11 cellular contexts compared by ENCODE assay signal in genomic region chr13:98446234-98446621, GRCh38.
DNase-seq lines count a peak whose midpoint lies in the region; ATAC-seq and TF ChIP-seq lines count a peak whose summit lies in the region.
"Had no signal": no experiment of that assay in that cellular context is flagged by ENCODE, and none has a peak within 500 bp of the region (broad histone marks: within the 10 kb centered on the region; RNA-seq: fewer than 3 reads in every experiment).

No MANE protein-coding gene starts in this region.

- CTCF ChIA-PET in activated CD4-positive, alpha-beta memory T cell treated with anti-CD3 and anti-CD28 coated beads, Interleukin-2, amount 10 ng/mL, durations not matched to agents 7 days and 5 days (lab: Charles Lee) = interaction anchor here (1.0 to 4.6 kb wide), 13 partner anchors 9 to 239 kb away, joined by 3 to 125 read pairs (median 7); no protein-coding TSS in a partner anchor

- no peaks in the 10 kb centered on the region for H3K27me3 Mint-ChIP-seq in activated naive CD4-positive, alpha-beta T cell treated with anti-CD3 and anti-CD28 coated beads, Interleukin-2, amount 50 U/mL, for 24 hours
- no peaks in the 10 kb centered on the region for H3K27me3 Mint-ChIP-seq in activated CD4-positive, alpha-beta memory T cell treated with anti-CD3 and anti-CD28 coated beads, Interleukin-2, amount 10 ng/mL, durations not matched to agents 7 days and 5 days

- peaks cover 5% of the 10 kb centered on the region for H3K4me1 ChIP-seq in upper lobe of right lung

- peak; percentile 1 for ATAC-seq in left colon
- no peak for ATAC-seq in upper lobe of right lung

- POLR2A ChIA-PET in activated CD4-positive, alpha-beta memory T cell treated with anti-CD3 and anti-CD28 coated beads, Interleukin-2, amount 10 ng/mL, durations not matched to agents 7 days and 5 days (lab: Charles Lee) = interaction anchor here (1.4 to 1.9 kb wide), 3 partner anchors 10 to 207 kb away, joined by 3 to 8 read pairs (median 4); no protein-coding TSS in a partner anchor

- TF ChIP-seq CTCF in upper lobe of right lung (IDR thresholded peaks at IDR 0.05) = no peak

- H3K36me3 Mint-ChIP-seq in activated naive CD4-positive, alpha-beta T cell treated with anti-CD3 and anti-CD28 coated beads, Interleukin-2, amount 50 U/mL, for 24 hours = no peaks in the 10 kb centered on the region
- H3K36me3 Mint-ChIP-seq in activated CD4-positive, alpha-beta memory T cell treated with anti-CD3 and anti-CD28 coated beads, Interleukin-2, amount 10 ng/mL, durations not matched to agents 7 days and 5 days (ENCODE audit: low read depth) = peaks cover 22% of the 10 kb centered on the region

- no peaks in the 10 kb centered on the region for H3K27me3 ChIP-seq in upper lobe of right lung
- H3K27me3 ChIP-seq: cardiac muscle cell, neutrophil had no signal

- peak overlapping the region; percentile 13 for H3K27ac ChIP-seq in upper lobe of right lung
- H3K27ac ChIP-seq: cardiac muscle cell, neutrophil had no signal

- no peaks in the 10 kb centered on the region for H3K9me3 ChIP-seq in upper lobe of right lung
- H3K9me3 ChIP-seq: neutrophil had no signal

- no peaks in the 10 kb centered on the region for H3K9me3 Mint-ChIP-seq in activated naive CD4-positive, alpha-beta T cell treated with anti-CD3 and anti-CD28 coated beads, Interleukin-2, amount 50 U/mL, for 24 hours
- H3K9me3 Mint-ChIP-seq in activated CD4-positive, alpha-beta memory T cell treated with anti-CD3 and anti-CD28 coated beads, Interleukin-2, amount 10 ng/mL, durations not matched to agents 7 days and 5 days = no peaks in the 10 kb centered on the region
- H3K9me3 Mint-ChIP-seq: activated T-cell treated with anti-CD3 and anti-CD28 coated beads, Interleukin-2, amount 50 U/mL, for 4 hours had no signal

- H3K27ac Mint-ChIP-seq in activated naive CD4-positive, alpha-beta T cell treated with anti-CD3 and anti-CD28 coated beads, Interleukin-2, amount 50 U/mL, for 24 hours = peak overlapping the region; percentile 77
- H3K27ac Mint-ChIP-seq in activated CD4-positive, alpha-beta memory T cell treated with anti-CD3 and anti-CD28 coated beads, Interleukin-2, amount 10 ng/mL, durations not matched to agents 7 days and 5 days = peak overlapping the region; percentile 54

- peaks cover 26% of the 10 kb centered on the region for H3K4me1 Mint-ChIP-seq in activated naive CD4-positive, alpha-beta T cell treated with anti-CD3 and anti-CD28 coated beads, Interleukin-2, amount 50 U/mL, for 24 hours
- peaks cover 28% of the 10 kb centered on the region for H3K4me1 Mint-ChIP-seq in activated CD4-positive, alpha-beta memory T cell treated with anti-CD3 and anti-CD28 coated beads, Interleukin-2, amount 10 ng/mL, durations not matched to agents 7 days and 5 days

- H3K36me3 ChIP-seq in upper lobe of right lung = peaks cover 52% of the 10 kb centered on the region

- no peak overlapping the region for H3K4me3 Mint-ChIP-seq in activated naive CD4-positive, alpha-beta T cell treated with anti-CD3 and anti-CD28 coated beads, Interleukin-2, amount 50 U/mL, for 24 hours
- no peak overlapping the region for H3K4me3 Mint-ChIP-seq in activated CD4-positive, alpha-beta memory T cell treated with anti-CD3 and anti-CD28 coated beads, Interleukin-2, amount 10 ng/mL, durations not matched to agents 7 days and 5 days
- H3K4me3 Mint-ChIP-seq: activated T-cell treated with anti-CD3 and anti-CD28 coated beads, Interleukin-2, amount 50 U/mL, for 4 hours had no signal

- intact Hi-C loops in left colon (cut with DNase I, micrococcal nuclease) = loop anchor here (5.0 to 10.0 kb wide), 2 partner anchors 206 to 229 kb away; no protein-coding TSS in a partner anchor
- intact Hi-C loops in upper lobe of right lung (cut with DNase I) = no loop called here

- DNase-seq in activated naive CD4-positive, alpha-beta T cell (lab: John Stamatoyannopoulos, UW) = no peak
- DNase-seq in activated CD4-positive, alpha-beta memory T cell treated with anti-CD3 and anti-CD28 coated beads, Interleukin-2, amount 10 ng/mL, durations not matched to agents 7 days and 5 days = no peak
- DNase-seq in left colon (no peak), upper lobe of right lung (peak; percentile 62), NCI-H1436 (lab: John Stamatoyannopoulos, UW) (no peak), NCI-H510A treated with DMSO at 0.1 percent for 48 hours (lab: John Stamatoyannopoulos, UW) (no peak), iPS-NIHi7 (ENCODE audit: extremely low spot score) (no peak)
- DNase-seq: activated T-cell treated with anti-CD3 and anti-CD28 coated beads, Interleukin-2, amount 50 U/mL, for 4 hours had no signal

- H3K4me3 ChIP-seq in upper lobe of right lung = no peak overlapping the region
- H3K4me3 ChIP-seq: cardiac muscle cell had no signal
